ENCODE assay signal across 23 cellular contexts in genomic region chr4:182530451-182530850, GRCh38.
"Had no signal": no experiment of that assay in that cellular context is flagged by ENCODE, and none has a peak within 500 bp of the region (broad histone marks: within the 10 kb centered on the region; RNA-seq: fewer than 3 reads in every experiment).

No MANE protein-coding gene starts in this region.

- ATAC-seq: effector memory CD8-positive, alpha-beta T cell; gastroesophageal sphincter; left cardiac atrium; lower lobe of right lung; natural killer cell; right lobe of liver; upper lobe of right lung had no signal

- H3K4me2 ChIP-seq: neural progenitor cell had no signal

- H3K27me3 ChIP-seq: esophagus squamous epithelium, gastroesophageal sphincter, neural progenitor cell, ovary, right lobe of liver, suprapubic skin, thyroid gland, upper lobe of right lung, vagina had no signal

- H3K36me3 Mint-ChIP-seq: memory B cell, natural killer cell had no signal

- H3K9me3 Mint-ChIP-seq: dendritic cell treated with granulocyte-macrophage colony-stimulating factor and Interleukin-4, amounts not matched to agents 40 ng/mL and 50 ng/mL, for 4 days; effector memory CD8-positive, alpha-beta T cell; memory B cell had no signal

- H3K4me1 Mint-ChIP-seq: memory B cell, natural killer cell had no signal

- H3K4me3 ChIP-seq: esophagus squamous epithelium, gastroesophageal sphincter, left ventricle myocardium inferior, lower lobe of right lung, neural progenitor cell, ovary, right lobe of liver, suprapubic skin, thyroid gland, upper lobe of right lung, vagina had no signal

- H3K9ac ChIP-seq: neural progenitor cell had no signal

- H3K9me3 ChIP-seq: esophagus squamous epithelium, gastroesophageal sphincter, left ventricle myocardium inferior, lower lobe of right lung, ovary, right lobe of liver, suprapubic skin, thyroid gland, upper lobe of right lung, vagina had no signal

- DNase-seq: effector memory CD8-positive, alpha-beta T cell; esophagus squamous epithelium; foreskin fibroblast; kidney; left cardiac atrium; left ventricle myocardium inferior; lower lobe of right lung; natural killer cell; nucleus accumbens; ovary; right lobe of liver; stimulated activated CD4-positive, alpha-beta T cell treated with anti-CD3 and anti-CD28 coated beads, Interleukin-2, amount 100 ng/mL, for 48 hours; stimulated activated naive CD4-positive, alpha-beta T cell treated with Interleukin-2 at 50 U/mL for 16 hours; thyroid gland; upper lobe of right lung had no signal

- H3K27ac ChIP-seq: esophagus squamous epithelium, left ventricle myocardium inferior, lower lobe of right lung, neural progenitor cell, ovary, right lobe of liver, suprapubic skin, upper lobe of right lung, vagina had no signal

- FAIRE-seq: colon, kidney had no signal

- H3K27me3 Mint-ChIP-seq: dendritic cell treated with granulocyte-macrophage colony-stimulating factor and Interleukin-4, amounts not matched to agents 40 ng/mL and 50 ng/mL, for 4 days had no signal

- H3K4me1 ChIP-seq: left ventricle myocardium inferior, lower lobe of right lung, right lobe of liver, suprapubic skin, upper lobe of right lung, vagina had no signal

- H3K27ac Mint-ChIP-seq: dendritic cell treated with granulocyte-macrophage colony-stimulating factor and Interleukin-4, amounts not matched to agents 40 ng/mL and 50 ng/mL, for 4 days; effector memory CD8-positive, alpha-beta T cell; memory B cell; mesothelial cell of epicardium; natural killer cell; neural progenitor cell had no signal

- H2AFZ ChIP-seq: neural progenitor cell had no signal

- H3K4me3 Mint-ChIP-seq: dendritic cell treated with granulocyte-macrophage colony-stimulating factor and Interleukin-4, amounts not matched to agents 40 ng/mL and 50 ng/mL, for 4 days; effector memory CD8-positive, alpha-beta T cell; memory B cell; mesothelial cell of epicardium; natural killer cell; neural progenitor cell had no signal

- H3K36me3 ChIP-seq: esophagus squamous epithelium, gastroesophageal sphincter, left ventricle myocardium inferior, lower lobe of right lung, neural progenitor cell, ovary, right lobe of liver, suprapubic skin, thyroid gland, upper lobe of right lung, vagina had no signal
